ENCODE assay signal across 13 cellular contexts in genomic region chr14:105182296-105183020, GRCh38. TPM values are rescaled to one million over a fixed set of nuclear protein-coding genes. Genes with fewer than 3 reads are reported as not detected.
DNase-seq lines count a peak whose midpoint lies in the region; ATAC-seq, FAIRE-seq and TF ChIP-seq lines count a peak whose summit lies in the region.
"Had no signal": no experiment of that assay in that cellular context is flagged by ENCODE, and none has a peak within 500 bp of the region (broad histone marks: within the 10 kb centered on the region; RNA-seq: fewer than 3 reads in every experiment).

No MANE protein-coding gene starts in this region.

- intact Hi-C loops in activated naive CD4-positive, alpha-beta T cell treated with anti-CD3 and anti-CD28 coated beads for 36 hours (cut with micrococcal nuclease) = loop anchor here (5.0 kb wide), 2 partner anchors 90 to 310 kb away; partner anchors contain the start of gene TEDC1

- TF ChIP-seq CTCF in glutamatergic neuron (IDR thresholded peaks at IDR 0.05; ENCODE audit: partially characterized antibody, unreplicated experiment) (no peak), progenitor cell of endocrine pancreas (IDR thresholded peaks at IDR 0.05; ENCODE audit: unreplicated experiment) (no peak)

- H3K4me3 Mint-ChIP-seq in activated naive CD4-positive, alpha-beta T cell treated with anti-CD3 and anti-CD28 coated beads for 36 hours = peak overlapping the region; percentile 59
- H3K4me3 Mint-ChIP-seq in T-cell = peak overlapping the region; percentile 44 to 64 (median 57)
- H3K4me3 Mint-ChIP-seq in glutamatergic neuron (ENCODE audit: unreplicated experiment) = peak overlapping the region; percentile 55
- peak overlapping the region; percentile 66 for H3K4me3 Mint-ChIP-seq in progenitor cell of endocrine pancreas (ENCODE audit: low read depth)

- POLR2A ChIA-PET in T-cell (lab: Charles Lee) = interaction anchor here in 1 of 2 donors (0.6 kb wide), 1 partner anchor 110 kb away, joined by 5 read pairs; no protein-coding TSS in a partner anchor

- H3K27me3 Mint-ChIP-seq in activated naive CD4-positive, alpha-beta T cell treated with anti-CD3 and anti-CD28 coated beads for 36 hours (ENCODE audit: low read depth) = no peaks in the 10 kb centered on the region
- no peaks in the 10 kb centered on the region for H3K27me3 Mint-ChIP-seq in T-cell
- H3K27me3 Mint-ChIP-seq in glutamatergic neuron (ENCODE audit: unreplicated experiment) = peaks cover 4% of the 10 kb centered on the region
- peaks cover 22% of the 10 kb centered on the region for H3K27me3 Mint-ChIP-seq in progenitor cell of endocrine pancreas

- no peaks in the 10 kb centered on the region for H3K9me3 Mint-ChIP-seq in activated naive CD4-positive, alpha-beta T cell treated with anti-CD3 and anti-CD28 coated beads for 36 hours
- no peaks in the 10 kb centered on the region for H3K9me3 Mint-ChIP-seq in T-cell
- peaks cover 9% of the 10 kb centered on the region for H3K9me3 Mint-ChIP-seq in glutamatergic neuron (ENCODE audit: unreplicated experiment)
- H3K9me3 Mint-ChIP-seq in progenitor cell of endocrine pancreas (ENCODE audit: low read depth) = no peaks in the 10 kb centered on the region

- no peak for DNase-seq in activated naive CD4-positive, alpha-beta T cell treated with anti-CD3 and anti-CD28 coated beads for 36 hours
- DNase-seq in activated naive CD4-positive, alpha-beta T cell treated with Interleukin-2 at 50 U/mL for 16 hours = no peak
- DNase-seq in T-cell = peak in 1 of 34 experiments; percentile 25
- no peak for DNase-seq in glutamatergic neuron
- DNase-seq in progenitor cell of endocrine pancreas (ENCODE audit: low spot score, unreplicated experiment) = no peak
- DNase-seq in GM12892 (ENCODE audit: insufficient read length) = no peak
- no peak for DNase-seq in activated effector memory CD4-positive, alpha-beta T cell treated with anti-CD3 and anti-CD28 coated beads, Interleukin-2, amount 50 U/mL, for 16 hours
- DNase-seq in GM19240 (ENCODE audit: insufficient read length, low spot score) = no peak
- DNase-seq: amniotic stem cell, cortex of kidney, DMS53, NCI-H1092 treated with DMSO at 0.1 percent for 48 hours, NCI-H2227 treated with DMSO at 0.1 percent for 48 hours had no signal

- CTCF ChIA-PET in activated naive CD4-positive, alpha-beta T cell treated with anti-CD3 and anti-CD28 coated beads for 36 hours (lab: Charles Lee) = interaction anchor here (0.6 to 2.3 kb wide), 7 partner anchors 13 to 254 kb away, joined by 3 to 9 read pairs (median 4); partner anchors contain the start of gene JAG2
- CTCF ChIA-PET in T-cell (lab: Charles Lee) = no interaction called here

- no peak for ATAC-seq in T-cell (replicated peaks in 1 of 4)

- H3K4me1 Mint-ChIP-seq in activated naive CD4-positive, alpha-beta T cell treated with anti-CD3 and anti-CD28 coated beads for 36 hours (ENCODE audit: low read depth) = peaks cover 4% of the 10 kb centered on the region
- H3K4me1 Mint-ChIP-seq in T-cell (peaks cover 9 to 17% (median 14%) of the 10 kb centered on the region in 3 donors), glutamatergic neuron (ENCODE audit: low read depth, unreplicated experiment) (peaks cover 16% of the 10 kb centered on the region), progenitor cell of endocrine pancreas (ENCODE audit: low read depth) (no peaks in the 10 kb centered on the region)

- FAIRE-seq in GM12892 (lab: Jason Lieb, UNC) = no peak

- H3K27ac Mint-ChIP-seq in activated naive CD4-positive, alpha-beta T cell treated with anti-CD3 and anti-CD28 coated beads for 36 hours = no peak overlapping the region
- H3K27ac Mint-ChIP-seq in T-cell = no peak overlapping the region
- peak overlapping the region; percentile 15 for H3K27ac Mint-ChIP-seq in glutamatergic neuron (ENCODE audit: unreplicated experiment)
- H3K27ac Mint-ChIP-seq in progenitor cell of endocrine pancreas = no peak overlapping the region

- no peak for TF ChIP-seq POLR2A in GM12892 (IDR thresholded peaks at IDR 0.05; ENCODE audit: low read depth, low read length)

- no peaks in the 10 kb centered on the region for H3K36me3 Mint-ChIP-seq in activated naive CD4-positive, alpha-beta T cell treated with anti-CD3 and anti-CD28 coated beads for 36 hours (ENCODE audit: low read depth)
- H3K36me3 Mint-ChIP-seq in T-cell (no peaks in the 10 kb centered on the region), glutamatergic neuron (ENCODE audit: unreplicated experiment) (no peaks in the 10 kb centered on the region), progenitor cell of endocrine pancreas (ENCODE audit: insufficient read depth) (no peaks in the 10 kb centered on the region)

RNA-seq across cellular contexts. Expression of gene NUDT14, which starts 1.3 kb away (rescaled TPM):
- 10 to 100 TPM; 12.0 to 15.8 TPM for total RNA-seq in activated naive CD4-positive, alpha-beta T cell treated with anti-CD3 and anti-CD28 coated beads for 36 hours
- total RNA-seq in T-cell (10 to 100 TPM; 10.0 to 25.5 (median 20.2) TPM), glutamatergic neuron (ENCODE audit: unreplicated experiment) (114 TPM), progenitor cell of endocrine pancreas (66.6 and 68.5 TPM in 2 replicates)
- polyA plus RNA-seq in GM12892 (2012; ENCODE audit: missing spikeins) = 2.9 TPM

RNA-seq across cellular contexts. Expression of gene JAG2, which starts 13.9 kb away (rescaled TPM):
- 1 to 10 TPM; 2.9 to 3.6 TPM for total RNA-seq in activated naive CD4-positive, alpha-beta T cell treated with anti-CD3 and anti-CD28 coated beads for 36 hours
- total RNA-seq in T-cell = 1 to 10 TPM in 4 of 5 donors, under 1 TPM in 1; 0.76 to 1.9 (median 1.2) TPM
- total RNA-seq in glutamatergic neuron (ENCODE audit: unreplicated experiment) = 84.1 TPM
- total RNA-seq in progenitor cell of endocrine pancreas = 3.8 and 8.5 TPM in 2 replicates
- polyA plus RNA-seq in GM12892 (2012; ENCODE audit: missing spikeins) = not detected
